Comparison of ENCODE assay signal across 1 cellular context in the genomic region with DNA sequence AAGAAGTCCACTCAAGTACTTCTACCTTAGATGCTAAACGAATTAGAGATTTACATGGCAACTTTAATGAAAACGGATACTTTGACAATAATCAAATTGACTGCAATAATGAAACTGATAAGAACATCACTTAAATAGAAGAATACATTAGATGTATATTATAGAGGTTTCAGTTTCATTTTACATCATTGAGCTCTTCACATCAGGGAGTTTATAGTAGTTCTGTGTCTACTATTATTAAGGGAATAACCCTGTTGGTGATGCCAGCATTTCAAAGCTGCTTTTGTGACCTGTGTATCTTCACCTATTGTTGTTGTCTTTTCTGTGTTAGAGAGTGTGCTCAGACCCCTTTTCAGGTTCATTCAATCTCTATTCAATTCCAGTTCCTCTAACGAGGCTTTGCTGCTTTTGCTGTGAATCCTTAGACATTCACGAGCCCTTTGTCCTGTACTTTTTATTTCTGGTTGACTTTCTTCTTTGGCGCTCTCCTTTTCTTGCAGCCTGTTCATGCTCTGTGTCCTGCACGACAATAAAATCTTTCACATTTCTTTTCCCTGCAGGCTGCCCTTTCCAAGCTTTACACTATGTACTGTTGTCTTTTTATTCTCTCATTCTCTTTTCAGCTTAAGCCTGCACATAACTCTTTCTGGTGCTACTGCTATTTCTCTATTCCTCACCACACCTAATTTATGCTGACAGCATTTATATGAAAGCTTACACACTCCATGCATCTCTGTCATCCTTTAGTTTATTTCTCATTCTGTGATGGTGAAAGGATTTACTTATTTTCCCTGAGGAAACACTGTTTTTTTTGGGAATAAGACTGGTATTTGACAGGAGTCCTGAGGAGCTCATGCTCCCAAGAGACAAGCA.
TF ChIP-seq lines count a peak whose summit lies in the region.

No MANE protein-coding gene starts in this region.

TF ChIP-seq in GM12878, 131 proteins besides CTCF, POLR2A, EP300 and RAD21 (continued from another document):
- TF ChIP-seq E4F1 (IDR thresholded peaks at IDR 0.05; ENCODE audit: borderline replicate concordance, partially characterized antibody) = no peak
- no peak for TF ChIP-seq CBX5 (IDR thresholded peaks at IDR 0.05; ENCODE audit: low read depth)
- TF ChIP-seq SKIL (IDR thresholded peaks at IDR 0.05; ENCODE audit: low read depth, poor library complexity, severe bottlenecking) = no peak
- no peak for TF ChIP-seq USF1 (IDR thresholded peaks at IDR 0.05; ENCODE audit: borderline replicate concordance, extremely low read length, insufficient read depth, low read depth, low read length)
- TF ChIP-seq CREB1 (IDR thresholded peaks at IDR 0.05; ENCODE audit: low read depth) = no peak
TF ChIP-seq in GM12878: peak in this region for 0.
